In the genomic region with DNA sequence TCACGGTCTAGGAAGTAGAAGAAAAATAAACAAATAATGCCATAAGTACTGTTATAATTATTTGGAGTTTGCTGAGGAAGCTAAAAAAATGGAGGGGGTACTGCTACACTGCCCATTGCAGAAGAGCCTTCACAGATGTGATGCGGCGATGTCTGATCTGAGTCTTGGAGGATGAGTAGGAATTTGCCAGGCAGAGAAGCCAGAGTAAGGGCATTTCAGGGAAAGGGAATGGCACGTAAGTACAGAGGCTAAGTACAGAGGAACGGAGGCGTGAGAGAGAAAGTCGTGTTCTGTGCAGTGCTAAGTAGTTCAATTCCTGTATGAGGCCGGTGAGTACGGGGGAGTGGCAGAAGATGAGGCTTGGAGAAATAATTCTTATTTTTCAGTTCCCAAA, we compare ENCODE assay signal across 8 cellular contexts. TPM values are rescaled to one million over a fixed set of nuclear protein-coding genes. Genes with fewer than 3 reads are reported as not detected.
DNase-seq lines count a peak whose midpoint lies in the region; ATAC-seq and TF ChIP-seq lines count a peak whose summit lies in the region.

No MANE protein-coding gene starts in this region.

- TF ChIP-seq POLR2A in gastrocnemius medialis (IDR thresholded peaks at IDR 0.05), result no peak

- no peaks in the 10 kb centered on the region for H3K9me3 ChIP-seq in CD4-positive, alpha-beta T cell (ENCODE audit: control insufficient read depth, low read length)
- H3K9me3 ChIP-seq in heart right ventricle (no peaks in the 10 kb centered on the region), gastrocnemius medialis (no peaks in the 10 kb centered on the region)

- H3K4me1 Mint-ChIP-seq in CD4-positive, alpha-beta T cell (ENCODE audit: low read depth), result peaks cover 44% of the 10 kb centered on the region
- peaks cover 29% of the 10 kb centered on the region for H3K4me1 Mint-ChIP-seq in activated CD4-positive, alpha-beta memory T cell treated with anti-CD3 and anti-CD28 coated beads for 36 hours (ENCODE audit: low read depth)

- H3K4me1 ChIP-seq in heart right ventricle, result peaks cover 0 to 41% (median 36%) of the 10 kb centered on the region in 9 donors
- H3K4me1 ChIP-seq in gastrocnemius medialis, result peaks cover 30 to 34% of the 10 kb centered on the region in 2 donors

- DNase-seq in CD4-positive, alpha-beta T cell, result no peak
- DNase-seq in HFF-Myc (ENCODE audit: extremely low read depth, low read depth) (no peak), heart right ventricle (no peak), gastrocnemius medialis (no peak), NCI-H446 (lab: John Stamatoyannopoulos, UW) (no peak)
- peak; percentile 23 for DNase-seq in activated CD4-positive, alpha-beta memory T cell treated with anti-CD3 and anti-CD28 coated beads for 36 hours

- in situ Hi-C loops in gastrocnemius medialis (cut with MboI; ENCODE audit: low sequenced_read_pairs in 4 of 4), result loop anchor here in 1 of 4 donors (5.0 kb wide), 1 partner anchor 79 kb away; no protein-coding TSS in a partner anchor

- no peaks in the 10 kb centered on the region for H3K9me3 Mint-ChIP-seq in CD4-positive, alpha-beta T cell
- H3K9me3 Mint-ChIP-seq in activated CD4-positive, alpha-beta memory T cell treated with anti-CD3 and anti-CD28 coated beads for 36 hours, result no peaks in the 10 kb centered on the region

- intact Hi-C loops in CD4-positive, alpha-beta T cell (cut with DNase I, micrococcal nuclease), result loop anchor here in 1 of 2 experiments (1.0 to 10.0 kb wide), 2 partner anchors 50 to 421 kb away; a partner anchor contains a TSS
- intact Hi-C loops in activated CD4-positive, alpha-beta memory T cell treated with anti-CD3 and anti-CD28 coated beads for 36 hours (cut with micrococcal nuclease), result loop anchor here (10.0 kb wide), 1 partner anchor 371 kb away; no protein-coding TSS in a partner anchor
- intact Hi-C loops in heart right ventricle (cut with DNase I), result loop anchor here in 4 of 10 donors (5.0 to 10.0 kb wide), 4 partner anchors 84 to 301 kb away; a partner anchor contains a TSS
- intact Hi-C loops in gastrocnemius medialis (cut with DNase I; ENCODE audit: low total_unique reads), result no loop called here

- H3K27ac Mint-ChIP-seq in CD4-positive, alpha-beta T cell, result peak overlapping the region; percentile 87
- peak overlapping the region; percentile 95 for H3K27ac Mint-ChIP-seq in activated CD4-positive, alpha-beta memory T cell treated with anti-CD3 and anti-CD28 coated beads for 36 hours

- H3K4me3 ChIP-seq in HFF-Myc (replicated peaks; ENCODE audit: low read depth, low read length), result peak overlapping the region; percentile 96
- peak overlapping the region in 9 of 10 donors; percentile 82 to 100 (median 96) for H3K4me3 ChIP-seq in heart right ventricle
- peak overlapping the region; percentile 69 to 96 (median 87) for H3K4me3 ChIP-seq in gastrocnemius medialis

- H3K36me3 ChIP-seq in heart right ventricle, result no peaks in the 10 kb centered on the region
- H3K36me3 ChIP-seq in gastrocnemius medialis, result no peaks in the 10 kb centered on the region

- no peak for TF ChIP-seq CTCF in CD4-positive, alpha-beta T cell (IDR thresholded peaks at IDR 0.05)
- TF ChIP-seq CTCF in HFF-Myc (IDR thresholded peaks at IDR 0.05; ENCODE audit: low read depth, low read length, missing control alignments) (no peak), heart right ventricle (IDR thresholded peaks at IDR 0.05) (no peak), gastrocnemius medialis (IDR thresholded peaks at IDR 0.05 in 4 of 5, conservative IDR thresholded peaks at IDR 0.05 in 1 of 5) (no peak)

- H3K27me3 Mint-ChIP-seq in CD4-positive, alpha-beta T cell, result no peaks in the 10 kb centered on the region
- no peaks in the 10 kb centered on the region for H3K27me3 Mint-ChIP-seq in activated CD4-positive, alpha-beta memory T cell treated with anti-CD3 and anti-CD28 coated beads for 36 hours

- H3K4me3 Mint-ChIP-seq in CD4-positive, alpha-beta T cell, result peak overlapping the region; percentile 99
- peak overlapping the region; percentile 89 for H3K4me3 Mint-ChIP-seq in activated CD4-positive, alpha-beta memory T cell treated with anti-CD3 and anti-CD28 coated beads for 36 hours

- H3K36me3 Mint-ChIP-seq in CD4-positive, alpha-beta T cell (ENCODE audit: low read depth), result peaks cover 22% of the 10 kb centered on the region
- peaks cover 4% of the 10 kb centered on the region for H3K36me3 Mint-ChIP-seq in activated CD4-positive, alpha-beta memory T cell treated with anti-CD3 and anti-CD28 coated beads for 36 hours

- no peak overlapping the region for H3K27ac ChIP-seq in CD4-positive, alpha-beta T cell (ENCODE audit: low read depth, low read length)
- peak overlapping the region in 7 of 10 donors; percentile 71 to 97 (median 95) for H3K27ac ChIP-seq in heart right ventricle
- H3K27ac ChIP-seq in gastrocnemius medialis, result peak overlapping the region; percentile 91 to 95 (median 92)

- no peak for ATAC-seq in CD4-positive, alpha-beta T cell (ENCODE audit: poor library complexity)
- ATAC-seq in heart right ventricle, result peak in 3 of 8 donors; percentile 11 to 18 (median 16)
- ATAC-seq in gastrocnemius medialis, result peak; percentile 8 to 14
- no peak for ATAC-seq in GM18870 (IDR thresholded peaks at IDR 0.05; ENCODE audit: unreplicated experiment)
- ATAC-seq in GM21786 (IDR thresholded peaks at IDR 0.05; ENCODE audit: unreplicated experiment), result no peak

- no peaks in the 10 kb centered on the region for H3K27me3 ChIP-seq in CD4-positive, alpha-beta T cell (ENCODE audit: control insufficient read depth, insufficient read depth, low read length)
- no peaks in the 10 kb centered on the region for H3K27me3 ChIP-seq in heart right ventricle
- no peaks in the 10 kb centered on the region for H3K27me3 ChIP-seq in gastrocnemius medialis

- CTCF ChIA-PET in CD4-positive, alpha-beta T cell (lab: Charles Lee), result interaction anchor here (0.7 to 4.0 kb wide), 5 partner anchors 84 to 346 kb away, joined by 3 to 25 read pairs (median 4); a partner anchor contains a TSS
- CTCF ChIA-PET in activated CD4-positive, alpha-beta memory T cell treated with anti-CD3 and anti-CD28 coated beads for 36 hours (lab: Charles Lee), result interaction anchor here (0.9 to 3.1 kb wide), 14 partner anchors 10 to 292 kb away, joined by 3 to 21 read pairs (median 4); a partner anchor contains a TSS

- POLR2A ChIA-PET in CD4-positive, alpha-beta T cell (lab: Charles Lee), result interaction anchor here (0.5 to 3.7 kb wide), 24 partner anchors 12 to 533 kb away, joined by 3 to 51 read pairs (median 5); a partner anchor contains a TSS
- POLR2A ChIA-PET in activated CD4-positive, alpha-beta memory T cell treated with anti-CD3 and anti-CD28 coated beads for 36 hours (lab: Charles Lee), result interaction anchor here (0.7 to 2.9 kb wide), 14 partner anchors 10 to 419 kb away, joined by 3 to 18 read pairs (median 5); a partner anchor contains a TSS

- 3 to 12% methylated on average over 9 of the region's 9 CpGs for WGBS in heart right ventricle, 2 donors

RNA-seq across cellular contexts. Expression of a gene that starts 0.7 kb away (rescaled TPM):
- 10 to 100 TPM; 88.8 to 92.6 TPM for total RNA-seq in CD4-positive, alpha-beta T cell
- 100 to 1,000 TPM; 174 to 182 TPM for total RNA-seq in activated CD4-positive, alpha-beta memory T cell treated with anti-CD3 and anti-CD28 coated beads for 36 hours
- total RNA-seq in heart right ventricle (10 to 100 TPM; 43.9 to 85.5 (median 52.0) TPM), gastrocnemius medialis (10 to 100 TPM; 41.7 to 88.5 (median 68.8) TPM)
- 10 to 100 TPM; 23.5 to 54.0 TPM for polyA plus RNA-seq in heart right ventricle

RNA-seq across cellular contexts. Expression of a gene that starts 50.2 kb away (rescaled TPM):
- total RNA-seq in CD4-positive, alpha-beta T cell, result 10 to 100 TPM; 52.8 to 57.3 TPM
- 10 to 100 TPM; 51.4 to 53.0 TPM for total RNA-seq in activated CD4-positive, alpha-beta memory T cell treated with anti-CD3 and anti-CD28 coated beads for 36 hours
- total RNA-seq in heart right ventricle (10 to 100 TPM; 29.0 to 66.7 (median 41.3) TPM), gastrocnemius medialis (10 to 100 TPM; 56.5 to 85.5 (median 60.0) TPM)
- polyA plus RNA-seq in heart right ventricle, result 10 to 100 TPM; 25.6 to 56.1 TPM

Comparison
In these comparisons a context has a peak if more than half of its experiments do, and no peak if none do; other contexts are left out.
1. ATAC-seq: peak in gastrocnemius medialis (2 of 2); none in CD4-positive, alpha-beta T cell (single experiment), GM18870 (single experiment) and GM21786 (single experiment).
2. Peak in every context shown above with its lines, with median percentiles within 50 percentile points of each other: H3K4me3 ChIP-seq.